ENCODE assay signal across 2 cellular contexts in the genomic region with DNA sequence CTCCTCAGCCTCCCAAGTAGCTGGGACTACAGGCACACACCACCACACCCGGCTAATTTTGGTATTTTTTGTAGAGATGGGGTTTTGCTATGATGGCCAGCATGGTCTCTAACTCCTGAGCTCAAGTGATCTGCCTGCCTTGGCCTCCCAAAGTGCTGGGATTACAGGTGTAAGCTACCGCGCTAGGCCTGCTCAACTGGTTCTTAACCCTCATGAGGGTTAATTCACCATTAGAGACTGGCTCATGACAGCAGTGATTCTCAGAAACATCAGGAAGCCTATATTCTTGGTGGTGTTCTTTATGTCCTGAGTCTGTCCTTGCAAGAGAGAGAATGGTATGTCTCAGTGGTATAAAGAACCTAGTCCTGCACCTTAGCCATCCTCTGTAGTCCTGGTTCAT.
TF ChIP-seq lines count a peak whose summit lies in the region.

No MANE protein-coding gene starts in this region.

TF ChIP-seq in GM23338, 12 proteins besides CTCF, POLR2A, EP300 and RAD21 (continues in another document):
- TF ChIP-seq, protein P1, sequence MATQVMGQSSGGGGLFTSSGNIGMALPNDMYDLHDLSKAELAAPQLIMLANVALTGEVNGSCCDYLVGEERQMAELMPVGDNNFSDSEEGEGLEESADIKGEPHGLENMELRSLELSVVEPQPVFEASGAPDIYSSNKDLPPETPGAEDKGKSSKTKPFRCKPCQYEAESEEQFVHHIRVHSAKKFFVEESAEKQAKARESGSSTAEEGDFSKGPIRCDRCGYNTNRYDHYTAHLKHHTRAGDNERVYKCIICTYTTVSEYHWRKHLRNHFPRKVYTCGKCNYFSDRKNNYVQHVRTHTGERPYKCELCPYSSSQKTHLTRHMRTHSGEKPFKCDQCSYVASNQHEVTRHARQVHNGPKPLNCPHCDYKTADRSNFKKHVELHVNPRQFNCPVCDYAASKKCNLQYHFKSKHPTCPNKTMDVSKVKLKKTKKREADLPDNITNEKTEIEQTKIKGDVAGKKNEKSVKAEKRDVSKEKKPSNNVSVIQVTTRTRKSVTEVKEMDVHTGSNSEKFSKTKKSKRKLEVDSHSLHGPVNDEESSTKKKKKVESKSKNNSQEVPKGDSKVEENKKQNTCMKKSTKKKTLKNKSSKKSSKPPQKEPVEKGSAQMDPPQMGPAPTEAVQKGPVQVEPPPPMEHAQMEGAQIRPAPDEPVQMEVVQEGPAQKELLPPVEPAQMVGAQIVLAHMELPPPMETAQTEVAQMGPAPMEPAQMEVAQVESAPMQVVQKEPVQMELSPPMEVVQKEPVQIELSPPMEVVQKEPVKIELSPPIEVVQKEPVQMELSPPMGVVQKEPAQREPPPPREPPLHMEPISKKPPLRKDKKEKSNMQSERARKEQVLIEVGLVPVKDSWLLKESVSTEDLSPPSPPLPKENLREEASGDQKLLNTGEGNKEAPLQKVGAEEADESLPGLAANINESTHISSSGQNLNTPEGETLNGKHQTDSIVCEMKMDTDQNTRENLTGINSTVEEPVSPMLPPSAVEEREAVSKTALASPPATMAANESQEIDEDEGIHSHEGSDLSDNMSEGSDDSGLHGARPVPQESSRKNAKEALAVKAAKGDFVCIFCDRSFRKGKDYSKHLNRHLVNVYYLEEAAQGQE (IDR thresholded peaks at IDR 0.05; ENCODE audit: unreplicated experiment) = no peak
- TF ChIP-seq CREB1 (CRISPR knock-in tag; IDR thresholded peaks at IDR 0.05; ENCODE audit: low read depth) = no peak
- TF ChIP-seq, protein P2, sequence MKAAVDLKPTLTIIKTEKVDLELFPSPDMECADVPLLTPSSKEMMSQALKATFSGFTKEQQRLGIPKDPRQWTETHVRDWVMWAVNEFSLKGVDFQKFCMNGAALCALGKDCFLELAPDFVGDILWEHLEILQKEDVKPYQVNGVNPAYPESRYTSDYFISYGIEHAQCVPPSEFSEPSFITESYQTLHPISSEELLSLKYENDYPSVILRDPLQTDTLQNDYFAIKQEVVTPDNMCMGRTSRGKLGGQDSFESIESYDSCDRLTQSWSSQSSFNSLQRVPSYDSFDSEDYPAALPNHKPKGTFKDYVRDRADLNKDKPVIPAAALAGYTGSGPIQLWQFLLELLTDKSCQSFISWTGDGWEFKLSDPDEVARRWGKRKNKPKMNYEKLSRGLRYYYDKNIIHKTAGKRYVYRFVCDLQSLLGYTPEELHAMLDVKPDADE (IDR thresholded peaks at IDR 0.05) = no peak
- TF ChIP-seq EZH2 (IDR thresholded peaks at IDR 0.05; ENCODE audit: low read depth, unreplicated experiment) = no peak
- TF ChIP-seq ZNF114 (CRISPR knock-in tag; IDR thresholded peaks at IDR 0.05) = no peak
- no peak for TF ChIP-seq POLR2AphosphoS5 (IDR thresholded peaks at IDR 0.05; ENCODE audit: low read depth)
- TF ChIP-seq NANOG (IDR thresholded peaks at IDR 0.05; ENCODE audit: borderline replicate concordance) = no peak
- TF ChIP-seq EZH2phosphoT487 (IDR thresholded peaks at IDR 0.05; ENCODE audit: unreplicated experiment) = no peak
- no peak for TF ChIP-seq STAT1 (IDR thresholded peaks at IDR 0.05; ENCODE audit: unreplicated experiment)
- no peak for TF ChIP-seq ZNF331 (CRISPR knock-in tag; IDR thresholded peaks at IDR 0.05; ENCODE audit: low read depth)

TF ChIP-seq in IMR-90, 13 proteins besides CTCF, POLR2A, EP300 and RAD21:
- TF ChIP-seq MAZ (IDR thresholded peaks at IDR 0.05; ENCODE audit: borderline replicate concordance, low read depth, low read length) (no peak), FOS (IDR thresholded peaks at IDR 0.05; ENCODE audit: low read depth, low read length) (no peak), RFX5 (IDR thresholded peaks at IDR 0.05; ENCODE audit: low read depth, low read length) (no peak), BHLHE40 (IDR thresholded peaks at IDR 0.05; ENCODE audit: low read depth, low read length) (no peak), CHD1 (IDR thresholded peaks at IDR 0.05; ENCODE audit: low read depth, low read length) (no peak), RCOR1 (IDR thresholded peaks at IDR 0.05; ENCODE audit: insufficient replicate concordance, low read length) (no peak), MAFK (IDR thresholded peaks at IDR 0.05; ENCODE audit: low read depth, low read length) (no peak), NFE2L2 (IDR thresholded peaks at IDR 0.05; ENCODE audit: low read depth, low read length) (no peak), MXI1 (IDR thresholded peaks at IDR 0.05; ENCODE audit: borderline replicate concordance, low read depth, low read length) (no peak), SMC3 (IDR thresholded peaks at IDR 0.05; ENCODE audit: low read depth, low read length) (no peak), CEBPB (IDR thresholded peaks at IDR 0.05; ENCODE audit: low read depth, low read length) (no peak)
- TF ChIP-seq, protein P3, sequence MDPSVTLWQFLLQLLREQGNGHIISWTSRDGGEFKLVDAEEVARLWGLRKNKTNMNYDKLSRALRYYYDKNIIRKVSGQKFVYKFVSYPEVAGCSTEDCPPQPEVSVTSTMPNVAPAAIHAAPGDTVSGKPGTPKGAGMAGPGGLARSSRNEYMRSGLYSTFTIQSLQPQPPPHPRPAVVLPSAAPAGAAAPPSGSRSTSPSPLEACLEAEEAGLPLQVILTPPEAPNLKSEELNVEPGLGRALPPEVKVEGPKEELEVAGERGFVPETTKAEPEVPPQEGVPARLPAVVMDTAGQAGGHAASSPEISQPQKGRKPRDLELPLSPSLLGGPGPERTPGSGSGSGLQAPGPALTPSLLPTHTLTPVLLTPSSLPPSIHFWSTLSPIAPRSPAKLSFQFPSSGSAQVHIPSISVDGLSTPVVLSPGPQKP (IDR thresholded peaks at IDR 0.05; ENCODE audit: borderline replicate concordance, low read depth, low read length) = no peak
- TF ChIP-seq, protein P4, sequence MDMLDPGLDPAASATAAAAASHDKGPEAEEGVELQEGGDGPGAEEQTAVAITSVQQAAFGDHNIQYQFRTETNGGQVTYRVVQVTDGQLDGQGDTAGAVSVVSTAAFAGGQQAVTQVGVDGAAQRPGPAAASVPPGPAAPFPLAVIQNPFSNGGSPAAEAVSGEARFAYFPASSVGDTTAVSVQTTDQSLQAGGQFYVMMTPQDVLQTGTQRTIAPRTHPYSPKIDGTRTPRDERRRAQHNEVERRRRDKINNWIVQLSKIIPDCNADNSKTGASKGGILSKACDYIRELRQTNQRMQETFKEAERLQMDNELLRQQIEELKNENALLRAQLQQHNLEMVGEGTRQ (IDR thresholded peaks at IDR 0.05; ENCODE audit: low read depth, low read length) = no peak
